In genomic region chr3:105746226-105746996, GRCh38 we compare ENCODE assay signal across 8 cellular contexts.
DNase-seq lines count a peak whose midpoint lies in the region; ATAC-seq, FAIRE-seq and TF ChIP-seq lines count a peak whose summit lies in the region.

No MANE protein-coding gene starts in this region.

- H3K9me2 ChIP-seq in OCI-LY7 (ENCODE audit: insufficient read depth, low read length), result no peaks in the 10 kb centered on the region

- no peak for TF ChIP-seq POLR2A in adrenal gland (IDR thresholded peaks at IDR 0.05)

- no peaks in the 10 kb centered on the region for H3K27me3 Mint-ChIP-seq in naive thymus-derived CD8-positive, alpha-beta T cell

- peak overlapping the region; percentile 77 to 93 (median 88) for H3K27ac Mint-ChIP-seq in naive thymus-derived CD8-positive, alpha-beta T cell

- POLR2A ChIA-PET in naive thymus-derived CD8-positive, alpha-beta T cell (lab: Charles Lee), result no interaction called here
- POLR2A ChIA-PET in OCI-LY7 (lab: Charles Lee), result interaction anchor here (0.6 to 1.3 kb wide), 3 partner anchors 10 to 91 kb away, joined by 3 to 6 read pairs (median 3); no protein-coding TSS in a partner anchor

- CTCF ChIA-PET in OCI-LY7 (lab: Charles Lee; ENCODE audit: unreplicated experiment), result no interaction called here

- H3K27ac ChIP-seq in adrenal gland, result peak overlapping the region in 3 of 5 donors; percentile 10 to 55 (median 27)
- no peak overlapping the region for H3K27ac ChIP-seq in OCI-LY7 (ENCODE audit: low read depth, low read length, poor library complexity, severe bottlenecking)

- peaks cover 0 to 3% (median 0%) of the 10 kb centered on the region in 9 donors for H3K9me3 Mint-ChIP-seq in naive thymus-derived CD8-positive, alpha-beta T cell

- peak; percentile 92 for ATAC-seq in HG02943 (IDR thresholded peaks at IDR 0.05; ENCODE audit: low read depth, unreplicated experiment)
- ATAC-seq in naive thymus-derived CD8-positive, alpha-beta T cell, result peak; percentile 45 to 57
- ATAC-seq in GM18519 (IDR thresholded peaks at IDR 0.05; ENCODE audit: low FRiP score, unreplicated experiment), result no peak

- H3K4me1 ChIP-seq in adrenal gland (replicated peaks in 1 of 2) (peaks cover 6 to 21% of the 10 kb centered on the region in 2 donors), OCI-LY7 (ENCODE audit: insufficient read depth, low read length, poor library complexity, severe bottlenecking) (peaks cover 8% of the 10 kb centered on the region)

- intact Hi-C loops in adrenal gland (cut with DNase I) (no loop called here), OCI-LY7 (cut with micrococcal nuclease; ENCODE audit: unreplicated experiment) (no loop called here)

- H3K36me3 ChIP-seq in adrenal gland (replicated peaks in 1 of 2), result peaks cover 0 to 12% of the 10 kb centered on the region in 2 donors
- H3K36me3 ChIP-seq in OCI-LY7 (ENCODE audit: insufficient read depth, low read length), result peaks cover 36% of the 10 kb centered on the region

- no peak for DNase-seq in GM18507 (ENCODE audit: extremely low spot score, insufficient read length, low read depth)
- DNase-seq in adrenal gland, result no peak
- no peak for DNase-seq in naive thymus-derived CD8-positive, alpha-beta T cell
- DNase-seq in DMS153 (lab: John Stamatoyannopoulos, UW), result no peak
- no peak for DNase-seq in OCI-M1 (lab: John Stamatoyannopoulos, UW)
- DNase-seq in OCI-LY7 (ENCODE audit: low spot score), result no peak

- WGBS in adrenal gland, 4 donors, result 61 to 87% (median 67%) methylated on average over 3 of the region's 3 CpGs

- peaks cover 5 to 25% (median 19%) of the 10 kb centered on the region in 3 donors for H3K36me3 Mint-ChIP-seq in naive thymus-derived CD8-positive, alpha-beta T cell

- H3K27me3 ChIP-seq in adrenal gland, result no peaks in the 10 kb centered on the region

- H3K4me2 ChIP-seq in OCI-LY7 (ENCODE audit: low read length), result no peak overlapping the region

- no TSS peak for BruUV-seq in OCI-LY7 (replicated peaks; lab: Mats Ljungman, UMichigan)

- H3K4me3 ChIP-seq in adrenal gland (no peak overlapping the region), OCI-LY7 (ENCODE audit: low read depth, low read length, poor library complexity, severe bottlenecking) (no peak overlapping the region)

- no peaks in the 10 kb centered on the region for H3K9me3 ChIP-seq in adrenal gland (replicated peaks in 1 of 3)
- peaks cover 8% of the 10 kb centered on the region; the same call in 1 of the 2 replicates for H3K9me3 ChIP-seq in OCI-LY7 (ENCODE audit: low read length)

- H3K4me1 Mint-ChIP-seq in naive thymus-derived CD8-positive, alpha-beta T cell, result peaks cover 26 to 82% (median 61%) of the 10 kb centered on the region in 4 donors

- H4K20me1 ChIP-seq in OCI-LY7 (ENCODE audit: insufficient read depth, low read length), result no peaks in the 10 kb centered on the region

- peak overlapping the region; percentile 29 to 84 (median 74) for H3K4me3 Mint-ChIP-seq in naive thymus-derived CD8-positive, alpha-beta T cell

- TF ChIP-seq CTCF in adrenal gland (IDR thresholded peaks at IDR 0.05), result no peak
- no peak for TF ChIP-seq CTCF in OCI-LY7 (conservative IDR thresholded peaks at IDR 0.05; ENCODE audit: low read length)

- no peak overlapping the region for H2AFZ ChIP-seq in OCI-LY7 (ENCODE audit: low read length)

- H3K79me2 ChIP-seq in OCI-LY7 (ENCODE audit: insufficient read depth, low read depth, low read length), result no peaks in the 10 kb centered on the region

- peak; percentile 64 for FAIRE-seq in GM18507 (lab: Jason Lieb, UNC)
